ENCODE assay signal across 13 cellular contexts in genomic region chrX:69362889-69363288, GRCh38.
DNase-seq lines count a peak whose midpoint lies in the region; ATAC-seq and TF ChIP-seq lines count a peak whose summit lies in the region.
"Had no signal": no experiment of that assay in that cellular context is flagged by ENCODE, and none has a peak within 500 bp of the region (broad histone marks: within the 10 kb centered on the region; RNA-seq: fewer than 3 reads in every experiment).

No MANE protein-coding gene starts in this region.

- no peak overlapping the region for H3K4me3 ChIP-seq in ascending aorta
- H3K4me3 ChIP-seq in skeletal muscle cell (ENCODE audit: low read depth, low read length): no peak overlapping the region
- H3K4me3 ChIP-seq: psoas muscle had no signal

- peak; percentile 75 for DNase-seq in HFFc6
- DNase-seq in ascending aorta (ENCODE audit: low spot score in 2 of 2): no peak
- DNase-seq in skeletal muscle cell (ENCODE audit: low read depth): peak; percentile 3
- DNase-seq in left lobe of liver (ENCODE audit: low spot score): no peak
- DNase-seq in activated naive CD4-positive, alpha-beta T cell treated with anti-CD3 and anti-CD28 coated beads, Interleukin-2, amount 50 U/mL, for 72 hours (ENCODE audit: low spot score in 2 of 2): no peak
- DNase-seq in stimulated activated naive CD8-positive, alpha-beta T cell treated with anti-CD3 and anti-CD28 coated beads, Interleukin-15, Interleukin-2, amounts not matched to agents 100 U/mL and 50 U/mL, for 24 hours: no peak
- DNase-seq in stimulated activated CD4-positive, alpha-beta T cell treated with anti-CD3 and anti-CD28 coated beads, Interleukin-4, amount 100 ng/mL, for 24 hours: no peak
- DNase-seq: activated naive CD8-positive, alpha-beta T cell treated with anti-CD3 and anti-CD28 coated beads, Interleukin-2, amount 10 ng/mL, durations not matched to agents 7 days and 5 days; DMS79 treated with DMSO at 0.1 percent for 48 hours; effector CD8-positive, alpha-beta T cell; NCI-H187 had no signal

- H3K9me3 Mint-ChIP-seq in HFFc6: no peaks in the 10 kb centered on the region
- H3K9me3 Mint-ChIP-seq in activated naive CD4-positive, alpha-beta T cell treated with anti-CD3 and anti-CD28 coated beads, Interleukin-2, amount 50 U/mL, for 72 hours: no peaks in the 10 kb centered on the region
- H3K9me3 Mint-ChIP-seq: activated naive CD8-positive, alpha-beta T cell treated with anti-CD3 and anti-CD28 coated beads, Interleukin-2, amount 10 ng/mL, durations not matched to agents 7 days and 5 days had no signal

- intact Hi-C loops in ascending aorta (cut with DNase I): loop anchor here (10.0 kb wide), 1 partner anchor 198 kb away; the partner anchor contains the start of gene PJA1

- TF ChIP-seq CTCF in HFFc6 (IDR thresholded peaks at IDR 0.05): no peak
- TF ChIP-seq CTCF in ascending aorta (IDR thresholded peaks at IDR 0.05): no peak

- H3K9me3 ChIP-seq in ascending aorta: no peaks in the 10 kb centered on the region
- H3K9me3 ChIP-seq: psoas muscle had no signal

- H3K4me1 Mint-ChIP-seq in HFFc6 (ENCODE audit: low read depth): peaks cover 5% of the 10 kb centered on the region
- H3K4me1 Mint-ChIP-seq: activated naive CD8-positive, alpha-beta T cell treated with anti-CD3 and anti-CD28 coated beads, Interleukin-2, amount 10 ng/mL, durations not matched to agents 7 days and 5 days had no signal

- no peaks in the 10 kb centered on the region; the same call in 1 of the 2 replicates for H3K27me3 Mint-ChIP-seq in HFFc6 (ENCODE audit: insufficient read depth)
- H3K27me3 Mint-ChIP-seq: activated naive CD8-positive, alpha-beta T cell treated with anti-CD3 and anti-CD28 coated beads, Interleukin-2, amount 10 ng/mL, durations not matched to agents 7 days and 5 days had no signal

- H3K27ac Mint-ChIP-seq in HFFc6: peak overlapping the region; percentile 76
- no peak overlapping the region for H3K27ac Mint-ChIP-seq in activated naive CD4-positive, alpha-beta T cell treated with anti-CD3 and anti-CD28 coated beads, Interleukin-2, amount 50 U/mL, for 72 hours
- H3K27ac Mint-ChIP-seq: activated naive CD8-positive, alpha-beta T cell treated with anti-CD3 and anti-CD28 coated beads, Interleukin-2, amount 10 ng/mL, durations not matched to agents 7 days and 5 days had no signal

- ATAC-seq in GM18511 (IDR thresholded peaks at IDR 0.05; ENCODE audit: unreplicated experiment) (peak; percentile 91), left lobe of liver (no peak)
- ATAC-seq in activated naive CD4-positive, alpha-beta T cell treated with anti-CD3 and anti-CD28 coated beads, Interleukin-2, amount 50 U/mL, for 72 hours: no peak
- ATAC-seq in stimulated activated naive CD8-positive, alpha-beta T cell treated with anti-CD3 and anti-CD28 coated beads, Interleukin-15, Interleukin-2, amounts not matched to agents 100 U/mL and 50 U/mL, for 24 hours: no peak

- H3K36me3 Mint-ChIP-seq in HFFc6 (ENCODE audit: low read depth): no peaks in the 10 kb centered on the region
- H3K36me3 Mint-ChIP-seq in activated naive CD4-positive, alpha-beta T cell treated with anti-CD3 and anti-CD28 coated beads, Interleukin-2, amount 50 U/mL, for 72 hours: no peaks in the 10 kb centered on the region
- H3K36me3 Mint-ChIP-seq: activated naive CD8-positive, alpha-beta T cell treated with anti-CD3 and anti-CD28 coated beads, Interleukin-2, amount 10 ng/mL, durations not matched to agents 7 days and 5 days had no signal

- no peaks in the 10 kb centered on the region for H3K36me3 ChIP-seq in ascending aorta

- H3K4me1 ChIP-seq in ascending aorta: peaks cover 0 to 3% of the 10 kb centered on the region in 2 donors
- H3K4me1 ChIP-seq: psoas muscle had no signal

- no peaks in the 10 kb centered on the region for H3K27me3 ChIP-seq in ascending aorta

- peak overlapping the region; percentile 32 for H3K4me3 Mint-ChIP-seq in HFFc6
- H3K4me3 Mint-ChIP-seq: activated naive CD8-positive, alpha-beta T cell treated with anti-CD3 and anti-CD28 coated beads, Interleukin-2, amount 10 ng/mL, durations not matched to agents 7 days and 5 days had no signal

- H3K27ac ChIP-seq in ascending aorta: peak overlapping the region; percentile 51 to 53
- H3K27ac ChIP-seq: psoas muscle had no signal

Comparison
In these comparisons a context has a peak if more than half of its experiments do, and no peak if none do; other contexts are left out.
1. DNase-seq: peak in HFFc6 (single experiment) and skeletal muscle cell (single experiment); none in ascending aorta (0 of 2), left lobe of liver (single experiment), activated naive CD4-positive, alpha-beta T cell treated with anti-CD3 and anti-CD28 coated beads, Interleukin-2, amount 50 U/mL, for 72 hours (0 of 2), stimulated activated naive CD8-positive, alpha-beta T cell treated with anti-CD3 and anti-CD28 coated beads, Interleukin-15, Interleukin-2, amounts not matched to agents 100 U/mL and 50 U/mL, for 24 hours (single experiment) and stimulated activated CD4-positive, alpha-beta T cell treated with anti-CD3 and anti-CD28 coated beads, Interleukin-4, amount 100 ng/mL, for 24 hours (single experiment).